Comparison of ENCODE assay signal across 1 cellular context in genomic region chr1:44730741-44731512, GRCh38.
A peak's percentile ranks its signal among the peaks of the same experiment; 100 is the strongest.
TF ChIP-seq lines count a peak whose summit lies in the region.

Gene RNU5D-1, minus strand, starts transcription at chr1:44731170.

TF ChIP-seq in HepG2, 621 proteins besides CTCF, POLR2A, EP300 and RAD21 (continued from another document and continues in another):
- TF ChIP-seq ZNF784 (CRISPR knock-in tag; IDR thresholded peaks at IDR 0.05; ENCODE audit: borderline replicate concordance) (0 out of 2 replicates have a peak, but pooled peaks have one; percentile 52), ZNF780A (CRISPR knock-in tag; IDR thresholded peaks at IDR 0.05) (no peak), ZNF639 (CRISPR knock-in tag; conservative IDR thresholded peaks at IDR 0.05) (no peak), TFAP4 (IDR thresholded peaks at IDR 0.05; ENCODE audit: borderline replicate concordance, low read depth) (peak; percentile 7; the same call in 1 of the 2 replicates), ZNF101 (CRISPR knock-in tag; IDR thresholded peaks at IDR 0.05; ENCODE audit: borderline replicate concordance, low read depth) (no peak), NFYC (CRISPR knock-in tag; IDR thresholded peaks at IDR 0.05) (peak; percentile 19; the same call in 1 of the 2 replicates), NFKBIZ (CRISPR knock-in tag; IDR thresholded peaks at IDR 0.05) (no peak; the same call in 1 of the 2 replicates), ZHX1 (CRISPR knock-in tag; IDR thresholded peaks at IDR 0.05; ENCODE audit: low read depth) (no peak), ZBTB3 (CRISPR knock-in tag; IDR thresholded peaks at IDR 0.05; ENCODE audit: borderline replicate concordance, low read depth) (no peak), HOXA5 (CRISPR knock-in tag; IDR thresholded peaks at IDR 0.05) (no peak; the same call in 1 of the 2 replicates), ZMYM4 (CRISPR knock-in tag; IDR thresholded peaks at IDR 0.05) (peak; percentile 78), ZNF460 (CRISPR knock-in tag; IDR thresholded peaks at IDR 0.05; ENCODE audit: borderline replicate concordance) (no peak; the same call in 1 of the 2 replicates), ZNF138 (CRISPR knock-in tag; IDR thresholded peaks at IDR 0.05; ENCODE audit: low read depth) (no peak), MTF1 (CRISPR knock-in tag; IDR thresholded peaks at IDR 0.05) (no peak), NR3C1 (CRISPR knock-in tag; IDR thresholded peaks at IDR 0.05) (no peak), RCOR2 (CRISPR knock-in tag; IDR thresholded peaks at IDR 0.05) (peak; percentile 22; the same call in 1 of the 2 replicates), GTF3A (CRISPR knock-in tag; conservative IDR thresholded peaks at IDR 0.05) (no peak), CREBL2 (CRISPR knock-in tag; IDR thresholded peaks at IDR 0.05; ENCODE audit: borderline replicate concordance) (no peak; the same call in 1 of the 2 replicates), TFDP2 (CRISPR knock-in tag; IDR thresholded peaks at IDR 0.05) (peak; percentile 78), CHD2 (IDR thresholded peaks at IDR 0.05; ENCODE audit: low read depth, low read length) (no peak), LCORL (IDR thresholded peaks at IDR 0.05) (peak; percentile 78), LCORL (CRISPR knock-in tag; IDR thresholded peaks at IDR 0.05) (peak; percentile 66; the same call in 1 of the 2 replicates), MLXIP (CRISPR knock-in tag; IDR thresholded peaks at IDR 0.05; ENCODE audit: borderline replicate concordance) (no peak; the same call in 1 of the 2 replicates), TGIF2 (CRISPR knock-in tag; IDR thresholded peaks at IDR 0.05) (no peak), ZNF761 (CRISPR knock-in tag; conservative IDR thresholded peaks at IDR 0.05) (no peak), BATF2 (CRISPR knock-in tag; IDR thresholded peaks at IDR 0.05) (no peak), ZNF235 (CRISPR knock-in tag; IDR thresholded peaks at IDR 0.05; ENCODE audit: borderline replicate concordance) (no peak), SMYD3 (CRISPR knock-in tag; IDR thresholded peaks at IDR 0.05) (no peak; the same call in 1 of the 2 replicates), ZNF318 (CRISPR knock-in tag; IDR thresholded peaks at IDR 0.05) (no peak), GMEB2 (CRISPR knock-in tag; IDR thresholded peaks at IDR 0.05; ENCODE audit: low read depth) (peak; percentile 49; the same call in 1 of the 2 replicates)
